ENCODE assay signal across 13 cellular contexts in the genomic region with DNA sequence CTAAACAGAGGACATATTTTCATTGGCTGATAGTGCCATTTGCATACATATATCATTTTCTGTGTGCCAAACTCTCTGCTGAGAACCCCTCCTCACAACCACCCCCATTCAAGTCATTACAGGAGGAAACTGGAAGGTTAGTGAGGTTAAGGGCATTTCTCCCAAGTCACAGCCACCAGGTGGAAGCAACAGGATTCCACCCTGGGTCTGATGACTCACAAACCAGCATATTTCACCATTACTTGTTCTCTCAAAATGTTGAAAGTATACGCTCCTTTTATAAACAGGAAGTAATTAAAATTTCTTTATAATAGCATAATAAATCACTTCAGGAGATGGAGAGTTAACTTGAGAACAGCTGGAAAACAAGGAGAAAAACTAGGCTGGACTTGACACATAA.
A peak's percentile ranks its signal among the peaks of the same experiment; 100 is the strongest.
DNase-seq lines count a peak whose midpoint lies in the region; ATAC-seq and TF ChIP-seq lines count a peak whose summit lies in the region.
"Had no signal": no experiment of that assay in that cellular context is flagged by ENCODE, and none has a peak within 500 bp of the region (broad histone marks: within the 10 kb centered on the region; RNA-seq: fewer than 3 reads in every experiment).

No MANE protein-coding gene starts in this region.

- intact Hi-C loops in thyroid gland (cut with DNase I): no loop called here

- no peak for ATAC-seq in HG02938 (IDR thresholded peaks at IDR 0.05; ENCODE audit: unreplicated experiment)

- POLR2A ChIA-PET in RWPE1 (lab: Yijun Ruan, JAX; ENCODE audit: low non-redundant PET): no interaction called here

- no peak overlapping the region for H3K4me2 ChIP-seq in osteoblast (ENCODE audit: insufficient read depth, low read length)

- H4K20me1 ChIP-seq in osteoblast (ENCODE audit: insufficient read depth, low read length): no peaks in the 10 kb centered on the region

- no peak for TF ChIP-seq POLR2A in thyroid gland (IDR thresholded peaks at IDR 0.05)

- H3K36me3 ChIP-seq in thyroid gland: no peaks in the 10 kb centered on the region
- H3K36me3 ChIP-seq in osteoblast (ENCODE audit: insufficient read depth, low read length): no peaks in the 10 kb centered on the region

- TF ChIP-seq CTCF in RWPE1 (conservative IDR thresholded peaks at IDR 0.05; ENCODE audit: low read depth) (peak; percentile 28), fibroblast of mammary gland (conservative IDR thresholded peaks at IDR 0.05; ENCODE audit: control insufficient read depth, insufficient read depth, low read depth, low read length) (peak; percentile 11), thyroid gland (IDR thresholded peaks at IDR 0.05) (peak in 1 of 6 experiments; percentile 21), osteoblast (IDR thresholded peaks at IDR 0.05; ENCODE audit: extremely low read depth, low read depth, low read length) (no peak)

- no peak overlapping the region for H3K27ac ChIP-seq in RWPE1
- H3K27ac ChIP-seq in thyroid gland: peak overlapping the region in 2 of 3 donors; percentile 64 to 71
- no peak overlapping the region for H3K27ac ChIP-seq in osteoblast (ENCODE audit: low read depth, low read length)

- no peak overlapping the region for H3K4me3 ChIP-seq in fibroblast of mammary gland (ENCODE audit: control insufficient read depth, low read depth, low read length)
- H3K4me3 ChIP-seq in thyroid gland (replicated peaks in 1 of 3): no peak overlapping the region
- no peak overlapping the region for H3K4me3 ChIP-seq in osteoblast (ENCODE audit: insufficient read depth, low read length)

- DNase-seq in NCI-H748 (lab: John Stamatoyannopoulos, UW; ENCODE audit: unreplicated experiment) (peak; percentile 28), NCI-H748 treated with DMSO at 0.1 percent for 48 hours (lab: John Stamatoyannopoulos, UW) (no peak), RWPE1 (ENCODE audit: low spot score) (peak; percentile 70), fibroblast of mammary gland (ENCODE audit: low read depth) (peak; percentile 38), thyroid gland (no peak), osteoblast (ENCODE audit: insufficient read length, low spot score, missing footprints) (no peak), NK-92 (lab: John Stamatoyannopoulos, UW; ENCODE audit: unreplicated experiment) (no peak)
- DNase-seq: activated CD4-positive, alpha-beta T cell treated with anti-CD3 and anti-CD28 coated beads, Interleukin-2, amount 50 U/mL, for 1 hour; effector memory CD4-positive, alpha-beta T cell; NCI-H446; occipital lobe; stimulated activated CD4-positive, alpha-beta T cell treated with anti-CD3 and anti-CD28 coated beads, Interleukin-4, amount 100 ng/mL, for 24 hours had no signal

- H3K79me2 ChIP-seq in osteoblast (ENCODE audit: insufficient read depth, low read length): no peaks in the 10 kb centered on the region

- H3K27me3 ChIP-seq in thyroid gland: no peaks in the 10 kb centered on the region
- no peaks in the 10 kb centered on the region for H3K27me3 ChIP-seq in osteoblast (ENCODE audit: insufficient read depth, low read length)

- CTCF ChIA-PET in RWPE1 (lab: Yijun Ruan, JAX): no interaction called here

- H3K9me3 ChIP-seq in thyroid gland (no peaks in the 10 kb centered on the region), osteoblast (ENCODE audit: low read depth, low read length) (no peaks in the 10 kb centered on the region)

- H3K4me1 ChIP-seq in thyroid gland (peaks cover 19 to 22% of the 10 kb centered on the region in 2 donors), osteoblast (ENCODE audit: insufficient read depth, low read length) (no peaks in the 10 kb centered on the region)

- no peak overlapping the region for H2AFZ ChIP-seq in osteoblast (ENCODE audit: low read length)

- 28 to 58% methylated on average over 1 of the region's 1 CpG for WGBS in thyroid gland, 2 donors

Comparison
In these comparisons a context has a peak if more than half of its experiments do, and no peak if none do; other contexts are left out.
1. DNase-seq: peak in NCI-H748 (single experiment), RWPE1 (single experiment) and fibroblast of mammary gland (single experiment); none in NCI-H748 treated with DMSO at 0.1 percent for 48 hours (single experiment), thyroid gland (0 of 2), osteoblast (single experiment) and NK-92 (single experiment).
2. H3K27ac ChIP-seq: peak in thyroid gland (2 of 3); none in RWPE1 (single experiment) and osteoblast (single experiment).